In genomic region chr10:3480281-3480999, GRCh38 we compare ENCODE assay signal across 24 cellular contexts.
DNase-seq lines count a peak whose midpoint lies in the region; ATAC-seq and TF ChIP-seq lines count a peak whose summit lies in the region.
"Had no signal": no experiment of that assay in that cellular context is flagged by ENCODE, and none has a peak within 500 bp of the region (broad histone marks: within the 10 kb centered on the region; RNA-seq: fewer than 3 reads in every experiment).

No MANE protein-coding gene starts in this region.

- TF ChIP-seq CTCF in IMR-90 (conservative IDR thresholded peaks at IDR 0.05; ENCODE audit: low read depth, low read length): no peak
- TF ChIP-seq CTCF in body of pancreas (IDR thresholded peaks at IDR 0.05): no peak

- H3K9me3 ChIP-seq in IMR-90 (ENCODE audit: control insufficient read depth, insufficient read depth, low read length): no peaks in the 10 kb centered on the region; the same call in 1 of the 2 replicates
- no peaks in the 10 kb centered on the region for H3K9me3 ChIP-seq in mesenchymal stem cell (ENCODE audit: control insufficient read depth, low read length)
- no peaks in the 10 kb centered on the region for H3K9me3 ChIP-seq in body of pancreas
- H3K9me3 ChIP-seq: SJSA1 had no signal

- no peak overlapping the region for H3K23ac ChIP-seq in IMR-90 (ENCODE audit: low read depth, low read length)
- no peak overlapping the region for H3K23ac ChIP-seq in mesenchymal stem cell (ENCODE audit: low read length in 2 of 2)

- H3K27me3 ChIP-seq in IMR-90 (ENCODE audit: control insufficient read depth, insufficient read depth, low read length): no peaks in the 10 kb centered on the region
- H3K27me3 ChIP-seq in mesenchymal stem cell (ENCODE audit: control insufficient read depth in 1 of 2, insufficient read depth in 1 of 2, low read length in 2 of 2): no peaks in the 10 kb centered on the region
- H3K27me3 ChIP-seq in body of pancreas: no peaks in the 10 kb centered on the region
- H3K27me3 ChIP-seq: SJSA1 had no signal

- CTCF ChIA-PET in IMR-90 (lab: Yijun Ruan, JAX): no interaction called here

- no peak for TF ChIP-seq POLR2A in IMR-90 (IDR thresholded peaks at IDR 0.05; ENCODE audit: low read depth, low read length)
- TF ChIP-seq POLR2A in body of pancreas (IDR thresholded peaks at IDR 0.05): no peak

- no peak overlapping the region for H3K4me3 ChIP-seq in IMR-90 (ENCODE audit: insufficient read depth, low read depth, low read length)
- H3K4me3 ChIP-seq in mesenchymal stem cell (ENCODE audit: insufficient read depth in 1 of 2, low read depth in 1 of 2, low read length in 2 of 2): no peak overlapping the region
- H3K4me3 ChIP-seq in body of pancreas: no peak overlapping the region
- H3K4me3 ChIP-seq: PC-9, SJSA1 had no signal

- H4K8ac ChIP-seq in IMR-90 (ENCODE audit: low read depth in 2 of 2, low read length in 2 of 2) (no peak overlapping the region), mesenchymal stem cell (ENCODE audit: low read length) (no peak overlapping the region)

- no peak overlapping the region for H3K27ac ChIP-seq in IMR-90 (ENCODE audit: insufficient read depth, low read length)
- H3K27ac ChIP-seq in mesenchymal stem cell (ENCODE audit: low read length, poor library complexity, severe bottlenecking): no peak overlapping the region
- no peak overlapping the region for H3K27ac ChIP-seq in body of pancreas
- H3K27ac ChIP-seq: C4-2B, KMS-11, PC-9, SJSA1 had no signal

- H3K4me1 Mint-ChIP-seq in activated T-helper 2 cell treated with anti-CD3 and anti-CD28 coated beads, Interferon-gamma antibody, Interleukin-2, Interleukin-4, amounts not matched to agents 10 μg/mL and 5 μg/mL and 100 μg/mL, durations not matched to agents 14 hours and 24 hours and 36 hours (ENCODE audit: low read depth): peaks cover 58% of the 10 kb centered on the region

- H4K20me1 ChIP-seq in IMR-90 (ENCODE audit: insufficient read depth, low read length): no peaks in the 10 kb centered on the region

- POLR2A ChIA-PET in IMR-90 (lab: Charles Lee; ENCODE audit: unreplicated experiment): no interaction called here

- peaks cover 17% of the 10 kb centered on the region for H3K4me1 ChIP-seq in IMR-90 (ENCODE audit: control insufficient read depth, insufficient read depth, low read length)
- peaks cover 11% of the 10 kb centered on the region for H3K4me1 ChIP-seq in mesenchymal stem cell (ENCODE audit: control insufficient read depth, insufficient read depth, low read depth, low read length)
- H3K4me1 ChIP-seq in body of pancreas: no peaks in the 10 kb centered on the region

- H2AFZ ChIP-seq in IMR-90 (replicated peaks; ENCODE audit: low read length, poor library complexity): no peak overlapping the region
- H2AFZ ChIP-seq in mesenchymal stem cell (ENCODE audit: low read depth, low read length): no peak overlapping the region
- H2AFZ ChIP-seq: PC-9 had no signal

- H2BK12ac ChIP-seq in mesenchymal stem cell (ENCODE audit: low read length in 2 of 2): peak overlapping the region; percentile 30 to 31

- BruUV-seq in IMR-90 (replicated peaks; lab: Mats Ljungman, UMichigan): no TSS peak

- H3K18ac ChIP-seq in IMR-90 (ENCODE audit: low read depth, low read length): no peak overlapping the region
- H3K18ac ChIP-seq in mesenchymal stem cell (ENCODE audit: low read depth in 1 of 2, low read length in 2 of 2): peak overlapping the region; percentile 29 to 45

- dilution Hi-C loops in IMR-90 (cut with HindIII; ENCODE audit: low sequenced_read_pairs, unreplicated experiment): no loop called here

- H3K27ac Mint-ChIP-seq in activated naive CD4-positive, alpha-beta T cell treated with anti-CD3 and anti-CD28 coated beads, Interleukin-2, amount 50 U/mL, for 72 hours: no peak overlapping the region
- H3K27ac Mint-ChIP-seq in activated T-helper 2 cell treated with anti-CD3 and anti-CD28 coated beads, Interferon-gamma antibody, Interleukin-2, Interleukin-4, amounts not matched to agents 10 μg/mL and 5 μg/mL and 100 μg/mL, durations not matched to agents 14 hours and 24 hours and 36 hours: peak overlapping the region; percentile 62
- H3K27ac Mint-ChIP-seq: CD8-positive, alpha-beta memory T cell; IgD-negative memory B cell had no signal

- no peak overlapping the region for H4K91ac ChIP-seq in IMR-90 (ENCODE audit: insufficient read depth, low read depth, low read length)
- no peak overlapping the region for H4K91ac ChIP-seq in mesenchymal stem cell (ENCODE audit: low read length)

- H3K9ac ChIP-seq in IMR-90 (ENCODE audit: low read depth, low read length): no peak overlapping the region
- no peak overlapping the region for H3K9ac ChIP-seq in mesenchymal stem cell (ENCODE audit: low read length)
- H3K9ac ChIP-seq: KMS-11 had no signal

- H3K9me3 Mint-ChIP-seq in activated naive CD4-positive, alpha-beta T cell treated with anti-CD3 and anti-CD28 coated beads, Interleukin-2, amount 50 U/mL, for 72 hours: peaks cover 0 to 3% of the 10 kb centered on the region in 2 donors
- peaks cover 4% of the 10 kb centered on the region for H3K9me3 Mint-ChIP-seq in activated T-helper 2 cell treated with anti-CD3 and anti-CD28 coated beads, Interferon-gamma antibody, Interleukin-2, Interleukin-4, amounts not matched to agents 10 μg/mL and 5 μg/mL and 100 μg/mL, durations not matched to agents 14 hours and 24 hours and 36 hours
- H3K9me3 Mint-ChIP-seq: CD8-positive, alpha-beta memory T cell had no signal

- no peak overlapping the region for H3K14ac ChIP-seq in IMR-90 (replicated peaks; ENCODE audit: low read depth, low read length)
- no peak overlapping the region for H3K14ac ChIP-seq in mesenchymal stem cell (ENCODE audit: low read length in 2 of 2)

- no peak for TF ChIP-seq RAD21 in IMR-90 (IDR thresholded peaks at IDR 0.05; ENCODE audit: low read length)

- no peak overlapping the region for H2BK20ac ChIP-seq in IMR-90 (ENCODE audit: low read depth, low read length)

- H3K36me3 ChIP-seq in IMR-90 (ENCODE audit: control insufficient read depth, insufficient read depth, low read length): no peaks in the 10 kb centered on the region
- H3K36me3 ChIP-seq in mesenchymal stem cell (ENCODE audit: control insufficient read depth in 1 of 2, insufficient read depth in 2 of 2, low read depth in 1 of 2, low read length in 2 of 2): no peaks in the 10 kb centered on the region
- no peaks in the 10 kb centered on the region for H3K36me3 ChIP-seq in body of pancreas (replicated peaks in 1 of 2; ENCODE audit: insufficient read depth in 1 of 2, low read depth in 2 of 2)
- H3K36me3 ChIP-seq: SJSA1 had no signal

- intact Hi-C loops in IMR-90 (cut with micrococcal nuclease) (no loop called here), body of pancreas (cut with DNase I) (no loop called here)
- intact Hi-C loops in activated T-helper 2 cell treated with anti-CD3 and anti-CD28 coated beads, Interferon-gamma antibody, Interleukin-2, Interleukin-4, amounts not matched to agents 10 μg/mL and 5 μg/mL and 100 μg/mL, durations not matched to agents 14 hours and 24 hours and 36 hours (cut with micrococcal nuclease): loop anchor here (2.0 to 10.0 kb wide), 3 partner anchors 14 to 277 kb away; no protein-coding TSS in a partner anchor

- no peaks in the 10 kb centered on the region for H3K27me3 Mint-ChIP-seq in activated T-helper 2 cell treated with anti-CD3 and anti-CD28 coated beads, Interferon-gamma antibody, Interleukin-2, Interleukin-4, amounts not matched to agents 10 μg/mL and 5 μg/mL and 100 μg/mL, durations not matched to agents 14 hours and 24 hours and 36 hours (ENCODE audit: low read depth)

- no peak overlapping the region for H3K4me3 Mint-ChIP-seq in activated T-helper 2 cell treated with anti-CD3 and anti-CD28 coated beads, Interferon-gamma antibody, Interleukin-2, Interleukin-4, amounts not matched to agents 10 μg/mL and 5 μg/mL and 100 μg/mL, durations not matched to agents 14 hours and 24 hours and 36 hours (ENCODE audit: low read depth)
- H3K4me3 Mint-ChIP-seq: CD8-positive, alpha-beta memory T cell; IgD-negative memory B cell had no signal

- H2BK15ac ChIP-seq in IMR-90 (ENCODE audit: low read depth, low read length) (0 out of 3 replicates have a peak overlapping the region, but pooled peaks have one; percentile 34), mesenchymal stem cell (ENCODE audit: low read depth, poor library complexity, severe bottlenecking) (peak overlapping the region; percentile 56)

- no peak overlapping the region for H3K56ac ChIP-seq in IMR-90 (ENCODE audit: extremely low read depth, insufficient read depth, low read length)

- peak overlapping the region; percentile 28 for H2AK5ac ChIP-seq in IMR-90 (ENCODE audit: low read depth, low read length)
- H2AK5ac ChIP-seq in mesenchymal stem cell (ENCODE audit: low read length, severe bottlenecking): peak overlapping the region; percentile 45

- H3K4ac ChIP-seq in IMR-90 (ENCODE audit: low read depth, low read length) (peak overlapping the region; percentile 15; the same call in 1 of the 2 replicates), mesenchymal stem cell (ENCODE audit: low read depth in 1 of 2, low read length in 2 of 2) (peak overlapping the region in 1 of 2 experiments; percentile 9)

- peak; percentile 28 to 51 for ATAC-seq in activated naive CD4-positive, alpha-beta T cell treated with anti-CD3 and anti-CD28 coated beads, Interleukin-2, amount 50 U/mL, for 72 hours
- ATAC-seq in IMR-90 (ENCODE audit: low read depth) (no peak), body of pancreas (no peak), HG03045 (IDR thresholded peaks at IDR 0.05; ENCODE audit: unreplicated experiment) (no peak)
- ATAC-seq: HCT116 had no signal

- no peak overlapping the region for H2AK9ac ChIP-seq in IMR-90 (replicated peaks; ENCODE audit: low read depth, low read length, poor library complexity)

- peaks cover 0 to 5% of the 10 kb centered on the region in 2 donors for H3K36me3 Mint-ChIP-seq in activated naive CD4-positive, alpha-beta T cell treated with anti-CD3 and anti-CD28 coated beads, Interleukin-2, amount 50 U/mL, for 72 hours
- H3K36me3 Mint-ChIP-seq in activated T-helper 2 cell treated with anti-CD3 and anti-CD28 coated beads, Interferon-gamma antibody, Interleukin-2, Interleukin-4, amounts not matched to agents 10 μg/mL and 5 μg/mL and 100 μg/mL, durations not matched to agents 14 hours and 24 hours and 36 hours (ENCODE audit: low read depth): peaks cover 5% of the 10 kb centered on the region
- H3K36me3 Mint-ChIP-seq: CD8-positive, alpha-beta memory T cell had no signal

- H2BK120ac ChIP-seq in IMR-90 (ENCODE audit: low read depth, low read length): no peak overlapping the region
- H2BK120ac ChIP-seq in mesenchymal stem cell (ENCODE audit: low read depth, low read length): no peak overlapping the region

- no peak overlapping the region for H4K5ac ChIP-seq in IMR-90 (ENCODE audit: low read depth, low read length)

- H2BK5ac ChIP-seq in IMR-90 (ENCODE audit: low read depth, low read length, poor library complexity, severe bottlenecking) (no peak overlapping the region), mesenchymal stem cell (ENCODE audit: low read depth, low read length, poor library complexity, severe bottlenecking) (no peak overlapping the region)

- H3K4me2 ChIP-seq in IMR-90 (ENCODE audit: low read depth, low read length): no peak overlapping the region
- no peak overlapping the region for H3K4me2 ChIP-seq in mesenchymal stem cell (ENCODE audit: low read length, poor library complexity, severe bottlenecking)
- H3K4me2 ChIP-seq: KMS-11, PC-9 had no signal

- H3K9me1 ChIP-seq in IMR-90 (ENCODE audit: insufficient read depth, low read length): peaks cover 24% of the 10 kb centered on the region

- WGBS in IMR-90 (ENCODE audit: extremely low coverage in 2 of 2, insufficient read length in 1 of 2), 2 experiments: 67% methylated on average over 2 of the region's 8 CpGs; no CpG with 5 or more reads in 1 of the 2 experiments
- 96% methylated on average over 8 of the region's 8 CpGs for WGBS in mesenchymal stem cell
- WGBS in body of pancreas, 2 donors: 64 to 70% methylated on average over 7 to 8 of the region's 8 CpGs

- in situ Hi-C loops in IMR-90 (cut with MboI; ENCODE audit: low sequenced_read_pairs): no loop called here

- H3K79me1 ChIP-seq in IMR-90 (ENCODE audit: low read depth in 1 of 2, low read length in 2 of 2): 0 out of 4 replicates have a peak, but pooled peaks cover 0 to 3% of the 10 kb centered on the region in 2 experiments
- H3K79me1 ChIP-seq in mesenchymal stem cell (replicated peaks; ENCODE audit: low read length, poor library complexity, severe bottlenecking): no peaks in the 10 kb centered on the region

- no peak for DNase-seq in activated naive CD4-positive, alpha-beta T cell treated with anti-CD3 and anti-CD28 coated beads, Interleukin-2, amount 50 U/mL, for 72 hours (ENCODE audit: low spot score in 2 of 2)
- no peak for DNase-seq in activated naive CD4-positive, alpha-beta T cell treated with anti-CD3 and anti-CD28 coated beads, Interleukin-2, amount 50 U/mL, for 16 hours
- DNase-seq in IMR-90 (no peak), mesenchymal stem cell (no peak), body of pancreas (no peak), GM03348 (ENCODE audit: low spot score) (no peak)
- no peak for DNase-seq in activated T-helper 2 cell treated with anti-CD3 and anti-CD28 coated beads, Interferon-gamma antibody, Interleukin-2, Interleukin-4, amounts not matched to agents 10 μg/mL and 5 μg/mL and 100 μg/mL, durations not matched to agents 14 hours and 24 hours and 36 hours (ENCODE audit: low spot score)
- DNase-seq: CD8-positive, alpha-beta memory T cell; DMS153; DND-41; MM.1S; NCI-H2029; NCI-H446; NCI-H526; NCI-H82; NK-92 treated with Interleukin-12 subunit alpha and Interleukin-12 subunit beta, amount 100 ng/mL, for 24 hours; PC-9; Right ventricle myocardium superior had no signal

Comparison
In these comparisons a context has a peak if more than half of its experiments do, and no peak if none do; other contexts are left out.
1. ATAC-seq: peak in activated naive CD4-positive, alpha-beta T cell treated with anti-CD3 and anti-CD28 coated beads, Interleukin-2, amount 50 U/mL, for 72 hours (2 of 2); none in IMR-90 (single experiment), body of pancreas (single experiment) and HG03045 (single experiment).